ENCODE assay signal across 14 cellular contexts in genomic region chr2:239377591-239377990, GRCh38.
"Had no signal": no experiment of that assay in that cellular context is flagged by ENCODE, and none has a peak within 500 bp of the region (broad histone marks: within the 10 kb centered on the region; RNA-seq: fewer than 3 reads in every experiment).

No MANE protein-coding gene starts in this region.

- H3K9me3 Mint-ChIP-seq: activated T-cell treated with anti-CD3 and anti-CD28 coated beads, Interleukin-2, amount 50 U/mL, for 72 hours; effector memory CD8-positive, alpha-beta T cell; stimulated activated naive CD8-positive, alpha-beta T cell treated with anti-CD3 and anti-CD28 coated beads, Interleukin-15, amount 100 ng/mL, for 72 hours had no signal

- DNase-seq: activated CD4-positive, alpha-beta T cell treated with anti-CD3 and anti-CD28 coated beads, Interleukin-2, amount 50 U/mL, for 48 hours; activated CD8-positive, alpha-beta memory T cell treated with anti-CD3 and anti-CD28 coated beads, Interleukin-2, amount 10 ng/mL, durations not matched to agents 7 days and 5 days; activated gamma-delta T cell treated with Interleukin-2 at 50 U/mL for 16 hours; activated T-cell treated with anti-CD3 and anti-CD28 coated beads, Interleukin-2, amount 50 U/mL, for 72 hours; cortex of kidney; effector memory CD8-positive, alpha-beta T cell; hippocampal formation; stimulated activated CD4-positive, alpha-beta T cell treated with anti-CD3 and anti-CD28 coated beads, Interleukin-15, amount 100 ng/mL, for 24 hours; stimulated activated CD4-positive, alpha-beta T cell treated with anti-CD3 and anti-CD28 coated beads, Interleukin-4, amount 100 ng/mL, for 4 hours; T-helper 2 cell; testis; upper lobe of right lung had no signal

- H3K4me3 ChIP-seq: cardiac muscle cell, testis, upper lobe of right lung had no signal

- H3K27me3 Mint-ChIP-seq: activated CD8-positive, alpha-beta memory T cell treated with anti-CD3 and anti-CD28 coated beads, Interleukin-2, amount 10 ng/mL, durations not matched to agents 7 days and 5 days; effector memory CD8-positive, alpha-beta T cell; stimulated activated naive CD8-positive, alpha-beta T cell treated with anti-CD3 and anti-CD28 coated beads, Interleukin-15, amount 100 ng/mL, for 72 hours had no signal

- H3K4me3 Mint-ChIP-seq: activated CD8-positive, alpha-beta memory T cell treated with anti-CD3 and anti-CD28 coated beads, Interleukin-2, amount 10 ng/mL, durations not matched to agents 7 days and 5 days; activated T-cell treated with anti-CD3 and anti-CD28 coated beads, Interleukin-2, amount 50 U/mL, for 72 hours; effector memory CD8-positive, alpha-beta T cell; stimulated activated naive CD8-positive, alpha-beta T cell treated with anti-CD3 and anti-CD28 coated beads, Interleukin-15, amount 100 ng/mL, for 72 hours had no signal

- H3K27ac Mint-ChIP-seq: activated CD8-positive, alpha-beta memory T cell treated with anti-CD3 and anti-CD28 coated beads, Interleukin-2, amount 10 ng/mL, durations not matched to agents 7 days and 5 days; activated T-cell treated with anti-CD3 and anti-CD28 coated beads, Interleukin-2, amount 50 U/mL, for 72 hours; stimulated activated naive CD8-positive, alpha-beta T cell treated with anti-CD3 and anti-CD28 coated beads, Interleukin-15, amount 100 ng/mL, for 72 hours had no signal

- ATAC-seq: activated CD8-positive, alpha-beta memory T cell treated with anti-CD3 and anti-CD28 coated beads, Interleukin-2, amount 10 ng/mL, durations not matched to agents 7 days and 5 days; activated T-cell treated with anti-CD3 and anti-CD28 coated beads, Interleukin-2, amount 50 U/mL, for 72 hours; effector memory CD8-positive, alpha-beta T cell; stimulated activated naive CD8-positive, alpha-beta T cell treated with anti-CD3 and anti-CD28 coated beads, Interleukin-15, amount 100 ng/mL, for 72 hours; upper lobe of right lung had no signal
